In the genomic region with DNA sequence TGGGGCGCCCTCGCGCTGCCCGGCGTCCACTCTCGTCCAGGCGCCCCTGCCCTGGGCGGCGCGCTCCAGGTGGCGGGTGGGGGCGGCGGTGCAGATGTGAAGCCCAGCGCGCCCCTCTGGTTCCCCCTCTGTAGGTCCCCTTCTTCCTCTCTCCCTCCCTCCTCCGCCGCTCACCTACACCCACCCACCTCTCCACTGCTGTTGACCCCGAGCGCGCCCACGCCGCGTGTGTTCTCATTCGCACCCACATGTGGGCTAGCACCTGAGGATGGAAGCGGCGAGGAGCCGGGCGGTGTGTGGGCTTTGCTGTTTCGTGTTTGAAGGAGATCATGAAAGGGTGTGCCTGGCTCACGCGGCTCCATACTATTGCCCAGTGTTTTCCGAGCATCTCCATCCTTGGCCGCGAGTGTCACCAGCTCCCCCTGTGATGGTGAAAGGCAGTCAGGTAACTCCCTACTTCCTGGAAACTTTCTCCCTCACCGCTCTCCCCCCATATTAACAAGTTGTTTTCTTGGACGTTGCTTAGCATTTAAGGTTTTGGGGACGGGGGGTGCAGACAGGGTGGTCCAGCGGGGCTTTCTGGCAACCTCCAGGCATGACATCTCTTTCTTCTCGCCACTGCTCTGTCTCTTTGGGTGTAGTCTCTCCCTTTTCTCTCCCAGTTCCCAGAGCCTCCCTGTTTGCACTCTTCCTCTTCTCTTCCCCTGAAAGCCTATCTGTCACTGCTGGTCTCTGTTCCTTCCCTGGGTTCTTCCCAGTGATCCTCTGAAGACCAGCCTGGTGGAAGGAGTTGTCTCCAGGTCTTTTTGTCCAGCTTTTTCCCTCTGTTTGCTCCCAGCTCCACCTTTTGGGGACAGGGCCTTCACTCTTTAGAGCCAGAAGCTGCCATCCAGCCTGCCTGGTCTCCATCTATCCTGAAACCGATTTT, we compare ENCODE assay signal across 8 cellular contexts. TPM values are rescaled to one million over a fixed set of nuclear protein-coding genes. Genes with fewer than 3 reads are reported as not detected.
DNase-seq lines count a peak whose midpoint lies in the region; TF ChIP-seq lines count a peak whose summit lies in the region.

No MANE protein-coding gene starts in this region.

- no peaks in the 10 kb centered on the region for H3K9me3 Mint-ChIP-seq in T-helper 2 cell treated with Interferon-gamma antibody and Interleukin-4, amounts not matched to agents 5 μg/mL and 100 μg/mL, for 36 hours
- H3K9me3 Mint-ChIP-seq in activated T-helper 1 cell treated with anti-CD3 and anti-CD28 coated beads, Interleukin-12 subunit alpha, Interleukin-12 subunit beta, Interleukin-2, Interleukin-4 antibody, amounts not matched to agents 30 ng/mL and 10 ng/mL and 1 ng/mL, durations not matched to agents 14 hours and 24 hours and 36 hours, result no peaks in the 10 kb centered on the region
- peaks cover 0 to 2% (median 0%) of the 10 kb centered on the region in 6 donors for H3K9me3 Mint-ChIP-seq in immature natural killer cell

- H3K4me1 Mint-ChIP-seq in T-helper 2 cell treated with Interferon-gamma antibody and Interleukin-4, amounts not matched to agents 5 μg/mL and 100 μg/mL, for 36 hours (ENCODE audit: low read depth), result peaks cover 11% of the 10 kb centered on the region
- H3K4me1 Mint-ChIP-seq in activated T-helper 1 cell treated with anti-CD3 and anti-CD28 coated beads, Interleukin-12 subunit alpha, Interleukin-12 subunit beta, Interleukin-2, Interleukin-4 antibody, amounts not matched to agents 30 ng/mL and 10 ng/mL and 1 ng/mL, durations not matched to agents 14 hours and 24 hours and 36 hours (ENCODE audit: low read depth), result peaks cover 10% of the 10 kb centered on the region
- H3K4me1 Mint-ChIP-seq in immature natural killer cell, result peaks cover 7 to 21% of the 10 kb centered on the region in 2 donors

- intact Hi-C loops in activated T-helper 1 cell treated with anti-CD3 and anti-CD28 coated beads, Interleukin-12 subunit alpha, Interleukin-12 subunit beta, Interleukin-2, Interleukin-4 antibody, amounts not matched to agents 30 ng/mL and 10 ng/mL and 1 ng/mL, durations not matched to agents 14 hours and 24 hours and 36 hours (cut with micrococcal nuclease), result no loop called here

- peak overlapping the region; percentile 73 for H3K4me3 Mint-ChIP-seq in T-helper 2 cell treated with Interferon-gamma antibody and Interleukin-4, amounts not matched to agents 5 μg/mL and 100 μg/mL, for 36 hours
- H3K4me3 Mint-ChIP-seq in activated T-helper 1 cell treated with anti-CD3 and anti-CD28 coated beads, Interleukin-12 subunit alpha, Interleukin-12 subunit beta, Interleukin-2, Interleukin-4 antibody, amounts not matched to agents 30 ng/mL and 10 ng/mL and 1 ng/mL, durations not matched to agents 14 hours and 24 hours and 36 hours, result peak overlapping the region; percentile 71
- H3K4me3 Mint-ChIP-seq in immature natural killer cell, result peak overlapping the region in 4 of 5 donors; percentile 5 to 61 (median 31)

- no peaks in the 10 kb centered on the region for H3K36me3 Mint-ChIP-seq in T-helper 2 cell treated with Interferon-gamma antibody and Interleukin-4, amounts not matched to agents 5 μg/mL and 100 μg/mL, for 36 hours (ENCODE audit: low read depth)
- H3K36me3 Mint-ChIP-seq in activated T-helper 1 cell treated with anti-CD3 and anti-CD28 coated beads, Interleukin-12 subunit alpha, Interleukin-12 subunit beta, Interleukin-2, Interleukin-4 antibody, amounts not matched to agents 30 ng/mL and 10 ng/mL and 1 ng/mL, durations not matched to agents 14 hours and 24 hours and 36 hours (ENCODE audit: low read depth), result peaks cover 1% of the 10 kb centered on the region
- H3K36me3 Mint-ChIP-seq in immature natural killer cell, result peaks cover 0 to 7% (median 0%) of the 10 kb centered on the region in 3 donors

- DNase-seq in T-helper 2 cell treated with Interferon-gamma antibody and Interleukin-4, amounts not matched to agents 5 μg/mL and 100 μg/mL, for 36 hours (ENCODE audit: low spot score), result peak; percentile 17
- no peak for DNase-seq in T-helper 2 cell
- no peak for DNase-seq in activated T-helper 1 cell treated with anti-CD3 and anti-CD28 coated beads, Interleukin-12 subunit alpha, Interleukin-12 subunit beta, Interleukin-2, Interleukin-4 antibody, amounts not matched to agents 30 ng/mL and 10 ng/mL and 1 ng/mL, durations not matched to agents 14 hours and 24 hours and 36 hours (ENCODE audit: low spot score)
- DNase-seq in immature natural killer cell, result no peak
- peak; percentile 24 for DNase-seq in superior temporal gyrus (ENCODE audit: extremely low spot score)
- no peak for DNase-seq in GM13977 (ENCODE audit: low spot score)
- DNase-seq in NOMO-1 treated with dmso at 0.1 percent for 144 hours (lab: John Stamatoyannopoulos, UW; ENCODE audit: unreplicated experiment), result no peak
- no peak for DNase-seq in activated effector memory CD4-positive, alpha-beta T cell treated with Interleukin-2 at 50 U/mL for 16 hours

- no peak overlapping the region for H3K27ac Mint-ChIP-seq in T-helper 2 cell treated with Interferon-gamma antibody and Interleukin-4, amounts not matched to agents 5 μg/mL and 100 μg/mL, for 36 hours
- H3K27ac Mint-ChIP-seq in activated T-helper 1 cell treated with anti-CD3 and anti-CD28 coated beads, Interleukin-12 subunit alpha, Interleukin-12 subunit beta, Interleukin-2, Interleukin-4 antibody, amounts not matched to agents 30 ng/mL and 10 ng/mL and 1 ng/mL, durations not matched to agents 14 hours and 24 hours and 36 hours, result peak overlapping the region; percentile 32
- H3K27ac Mint-ChIP-seq in immature natural killer cell, result no peak overlapping the region

- H3K27me3 Mint-ChIP-seq in T-helper 2 cell treated with Interferon-gamma antibody and Interleukin-4, amounts not matched to agents 5 μg/mL and 100 μg/mL, for 36 hours (ENCODE audit: low read depth), result peaks cover 82% of the 10 kb centered on the region
- peaks cover 80% of the 10 kb centered on the region for H3K27me3 Mint-ChIP-seq in activated T-helper 1 cell treated with anti-CD3 and anti-CD28 coated beads, Interleukin-12 subunit alpha, Interleukin-12 subunit beta, Interleukin-2, Interleukin-4 antibody, amounts not matched to agents 30 ng/mL and 10 ng/mL and 1 ng/mL, durations not matched to agents 14 hours and 24 hours and 36 hours (ENCODE audit: insufficient read depth)
- H3K27me3 Mint-ChIP-seq in immature natural killer cell (ENCODE audit: low read depth in 3 of 3), result peaks cover 13 to 41% (median 22%) of the 10 kb centered on the region in 3 donors

- TF ChIP-seq CTCF in GM13977 (IDR thresholded peaks at IDR 0.05; ENCODE audit: extremely low read depth, insufficient read depth, missing control alignments), result no peak

- in situ Hi-C loops in GM13977 (cut with MboI; ENCODE audit: low pct_unique_long_range_greater_than_20kb, low sequenced_read_pairs, unreplicated experiment), result loop anchor here (10.0 kb wide), 1 partner anchor 530 kb away; no protein-coding TSS in a partner anchor

RNA-seq across cellular contexts. Expression of gene CACNA1C, which starts 1.6 kb away (rescaled TPM):
- total RNA-seq in activated T-helper 1 cell treated with anti-CD3 and anti-CD28 coated beads, Interleukin-12 subunit alpha, Interleukin-12 subunit beta, Interleukin-2, Interleukin-4 antibody, amounts not matched to agents 30 ng/mL and 10 ng/mL and 1 ng/mL, durations not matched to agents 14 hours and 24 hours and 36 hours, result 0.18 and 0.27 TPM in 2 replicates
- under 1 TPM; 0.05 to 0.36 (median 0.12) TPM for polyA plus RNA-seq in immature natural killer cell

RNA-seq across cellular contexts. Expression of gene DCP1B, which starts 50.1 kb away (rescaled TPM):
- 8.8 and 9.8 TPM in 2 replicates for total RNA-seq in activated T-helper 1 cell treated with anti-CD3 and anti-CD28 coated beads, Interleukin-12 subunit alpha, Interleukin-12 subunit beta, Interleukin-2, Interleukin-4 antibody, amounts not matched to agents 30 ng/mL and 10 ng/mL and 1 ng/mL, durations not matched to agents 14 hours and 24 hours and 36 hours
- 10 to 100 TPM in 1 of 3 donors, 1 to 10 TPM in 2; 3.5 to 14.0 (median 6.2) TPM for polyA plus RNA-seq in immature natural killer cell

Comparison
In these comparisons a context has a peak if more than half of its experiments do, and no peak if none do; other contexts are left out.
1. DNase-seq: peak in T-helper 2 cell treated with Interferon-gamma antibody and Interleukin-4, amounts not matched to agents 5 μg/mL and 100 μg/mL, for 36 hours (single experiment) and superior temporal gyrus (single experiment); none in T-helper 2 cell (0 of 5), activated T-helper 1 cell treated with anti-CD3 and anti-CD28 coated beads, Interleukin-12 subunit alpha, Interleukin-12 subunit beta, Interleukin-2, Interleukin-4 antibody, amounts not matched to agents 30 ng/mL and 10 ng/mL and 1 ng/mL, durations not matched to agents 14 hours and 24 hours and 36 hours (single experiment), immature natural killer cell (0 of 3), GM13977 (single experiment), NOMO-1 treated with dmso at 0.1 percent for 144 hours (single experiment) and activated effector memory CD4-positive, alpha-beta T cell treated with Interleukin-2 at 50 U/mL for 16 hours (single experiment).
2. Peak in every context shown above with its lines, with median percentiles within 50 percentile points of each other: H3K4me3 Mint-ChIP-seq.